Comparison of ENCODE assay signal across 11 cellular contexts in the genomic region with DNA sequence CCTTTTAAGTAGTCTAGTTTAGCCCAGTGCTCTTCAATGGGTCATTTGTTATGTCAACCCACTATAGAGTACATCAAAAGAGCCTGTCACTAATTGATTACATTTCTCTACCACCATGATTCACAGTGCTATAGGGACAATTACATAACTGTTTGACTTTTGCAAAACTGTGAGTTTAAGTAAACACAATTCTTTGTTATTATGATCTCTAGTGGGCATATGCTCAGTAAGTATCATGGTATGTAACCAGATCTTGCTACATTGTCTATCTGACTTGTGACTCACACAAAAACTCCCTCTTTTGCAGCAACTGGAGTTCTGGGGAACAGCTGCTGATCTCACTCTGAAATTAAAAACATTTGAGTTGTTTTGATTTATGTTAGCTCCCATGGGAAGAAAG.
A peak's percentile ranks its signal among the peaks of the same experiment; 100 is the strongest.
DNase-seq lines count a peak whose midpoint lies in the region; ATAC-seq lines count a peak whose summit lies in the region.
"Had no signal": no experiment of that assay in that cellular context is flagged by ENCODE, and none has a peak within 500 bp of the region (broad histone marks: within the 10 kb centered on the region; RNA-seq: fewer than 3 reads in every experiment).

No MANE protein-coding gene starts in this region.

- H3K9me3 Mint-ChIP-seq in activated naive CD8-positive, alpha-beta T cell treated with anti-CD3 and anti-CD28 coated beads for 36 hours: peaks cover 13% of the 10 kb centered on the region
- peaks cover 37% of the 10 kb centered on the region for H3K9me3 Mint-ChIP-seq in T-helper 2 cell treated with Interferon-gamma antibody and Interleukin-4, amounts not matched to agents 5 μg/mL and 100 μg/mL, for 36 hours

- ATAC-seq in HG03342 (IDR thresholded peaks at IDR 0.05; ENCODE audit: unreplicated experiment): no peak
- no peak for ATAC-seq in HG03045 (IDR thresholded peaks at IDR 0.05; ENCODE audit: unreplicated experiment)

- no peaks in the 10 kb centered on the region for H3K4me1 Mint-ChIP-seq in activated naive CD8-positive, alpha-beta T cell treated with anti-CD3 and anti-CD28 coated beads for 36 hours
- no peaks in the 10 kb centered on the region for H3K4me1 Mint-ChIP-seq in T-helper 2 cell treated with Interferon-gamma antibody and Interleukin-4, amounts not matched to agents 5 μg/mL and 100 μg/mL, for 36 hours (ENCODE audit: low read depth)

- H3K4me3 Mint-ChIP-seq in activated naive CD8-positive, alpha-beta T cell treated with anti-CD3 and anti-CD28 coated beads for 36 hours: no peak overlapping the region
- no peak overlapping the region for H3K4me3 Mint-ChIP-seq in T-helper 2 cell treated with Interferon-gamma antibody and Interleukin-4, amounts not matched to agents 5 μg/mL and 100 μg/mL, for 36 hours
- H3K4me3 Mint-ChIP-seq: activated T-helper 1 cell treated with anti-CD3 and anti-CD28 coated beads, Interleukin-12 subunit alpha, Interleukin-12 subunit beta, Interleukin-2, Interleukin-4 antibody, amounts not matched to agents 30 ng/mL and 10 ng/mL and 1 ng/mL, durations not matched to agents 14 hours and 24 hours and 36 hours had no signal

- DNase-seq in Caki2 (ENCODE audit: low read depth): peak; percentile 23
- DNase-seq in NCI-H128 (lab: John Stamatoyannopoulos, UW; ENCODE audit: unreplicated experiment): peak; percentile 57
- DNase-seq in SW480 (ENCODE audit: low spot score): peak; percentile 49
- peak; percentile 66 for DNase-seq in kidney glomerular epithelial cell (lab: John Stamatoyannopoulos, UW)
- DNase-seq in activated naive CD8-positive, alpha-beta T cell treated with anti-CD3 and anti-CD28 coated beads for 36 hours: no peak
- no peak for DNase-seq in T-helper 2 cell treated with Interferon-gamma antibody and Interleukin-4, amounts not matched to agents 5 μg/mL and 100 μg/mL, for 36 hours (ENCODE audit: low spot score)
- DNase-seq: GF-D8; stimulated activated CD4-positive, alpha-beta T cell treated with anti-CD3 and anti-CD28 coated beads, Interleukin-4, amount 100 ng/mL, for 24 hours had no signal

- in situ Hi-C loops in Caki2 (cut with HindIII; ENCODE audit: low pct_unique_long_range_greater_than_20kb, low sequenced_read_pairs): no loop called here

- no peaks in the 10 kb centered on the region for H3K36me3 Mint-ChIP-seq in activated naive CD8-positive, alpha-beta T cell treated with anti-CD3 and anti-CD28 coated beads for 36 hours
- H3K36me3 Mint-ChIP-seq in T-helper 2 cell treated with Interferon-gamma antibody and Interleukin-4, amounts not matched to agents 5 μg/mL and 100 μg/mL, for 36 hours (ENCODE audit: low read depth): no peaks in the 10 kb centered on the region

- H3K27me3 Mint-ChIP-seq in activated naive CD8-positive, alpha-beta T cell treated with anti-CD3 and anti-CD28 coated beads for 36 hours: no peaks in the 10 kb centered on the region
- no peaks in the 10 kb centered on the region for H3K27me3 Mint-ChIP-seq in T-helper 2 cell treated with Interferon-gamma antibody and Interleukin-4, amounts not matched to agents 5 μg/mL and 100 μg/mL, for 36 hours (ENCODE audit: low read depth)

- no peak overlapping the region for H3K27ac Mint-ChIP-seq in activated naive CD8-positive, alpha-beta T cell treated with anti-CD3 and anti-CD28 coated beads for 36 hours
- no peak overlapping the region for H3K27ac Mint-ChIP-seq in T-helper 2 cell treated with Interferon-gamma antibody and Interleukin-4, amounts not matched to agents 5 μg/mL and 100 μg/mL, for 36 hours
- H3K27ac Mint-ChIP-seq: activated T-helper 1 cell treated with anti-CD3 and anti-CD28 coated beads, Interleukin-12 subunit alpha, Interleukin-12 subunit beta, Interleukin-2, Interleukin-4 antibody, amounts not matched to agents 30 ng/mL and 10 ng/mL and 1 ng/mL, durations not matched to agents 14 hours and 24 hours and 36 hours had no signal

Comparison
In these comparisons a context has a peak if more than half of its experiments do, and no peak if none do; other contexts are left out.
1. DNase-seq: peak in Caki2 (single experiment), NCI-H128 (single experiment), SW480 (single experiment) and kidney glomerular epithelial cell (single experiment); none in activated naive CD8-positive, alpha-beta T cell treated with anti-CD3 and anti-CD28 coated beads for 36 hours (single experiment) and T-helper 2 cell treated with Interferon-gamma antibody and Interleukin-4, amounts not matched to agents 5 μg/mL and 100 μg/mL, for 36 hours (single experiment).